ENCODE assay signal across 1 cellular context in the genomic region with DNA sequence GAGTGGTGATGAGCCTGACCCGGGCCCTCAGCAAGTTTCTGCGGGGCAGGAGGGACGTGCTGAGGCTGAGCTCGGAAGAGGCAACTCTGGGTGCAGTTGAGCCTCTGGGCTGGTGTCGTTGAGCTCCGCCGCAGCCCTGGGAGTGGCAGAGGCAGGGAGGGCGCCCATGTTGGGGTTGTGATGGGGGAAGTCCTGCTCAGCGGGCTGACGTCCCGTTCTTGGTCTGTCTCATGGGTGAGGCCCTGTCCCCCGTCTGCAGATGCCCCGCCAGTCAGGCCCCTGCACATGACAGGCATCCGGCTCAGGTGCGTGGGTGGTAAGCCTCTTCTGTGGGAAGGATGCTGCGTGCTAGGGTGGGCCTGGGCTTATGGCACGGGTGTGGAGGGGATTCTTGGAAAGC.
TF ChIP-seq lines count a peak whose summit lies in the region.

No MANE protein-coding gene starts in this region.

TF ChIP-seq in GM23338, 12 proteins besides CTCF, POLR2A, EP300 and RAD21 (continued from another document):
- TF ChIP-seq ZNF462 (CRISPR knock-in tag; IDR thresholded peaks at IDR 0.05) = no peak
- no peak for TF ChIP-seq CREB1 (CRISPR knock-in tag; IDR thresholded peaks at IDR 0.05; ENCODE audit: low read depth)
- no peak for TF ChIP-seq EZH2 (IDR thresholded peaks at IDR 0.05; ENCODE audit: low read depth, unreplicated experiment)
- TF ChIP-seq ETS1 (IDR thresholded peaks at IDR 0.05) = no peak
